ENCODE assay signal across 12 cellular contexts in the genomic region with DNA sequence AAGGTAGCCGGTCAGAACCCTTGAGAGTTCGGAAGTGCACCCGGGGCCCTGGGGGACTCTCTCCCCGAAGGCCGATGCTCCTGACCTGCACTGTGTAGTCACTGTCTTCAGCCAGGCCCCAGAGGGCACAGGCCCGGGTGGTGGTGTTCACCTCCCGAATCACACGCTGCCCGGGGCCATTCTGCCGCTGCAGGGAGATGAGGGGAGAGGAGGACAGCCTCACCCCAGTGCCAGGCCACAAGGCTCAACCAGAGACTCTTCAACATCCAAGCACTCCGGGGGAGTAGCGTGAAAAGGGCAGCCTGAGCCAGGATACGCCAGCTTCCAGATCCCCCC. TPM values are rescaled to one million over a fixed set of nuclear protein-coding genes. Genes with fewer than 3 reads are reported as not detected.
A peak's percentile ranks its signal among the peaks of the same experiment; 100 is the strongest.
DNase-seq lines count a peak whose midpoint lies in the region; ATAC-seq and TF ChIP-seq lines count a peak whose summit lies in the region.
"Had no signal": no experiment of that assay in that cellular context is flagged by ENCODE, and none has a peak within 500 bp of the region (broad histone marks: within the 10 kb centered on the region; RNA-seq: fewer than 3 reads in every experiment).

No MANE protein-coding gene starts in this region.

- 84% methylated on average over 13 of the region's 13 CpGs for WGBS in right cardiac atrium

- intact Hi-C loops in right cardiac atrium (cut with DNase I), result no loop called here
- intact Hi-C loops in left ventricle myocardium superior (cut with micrococcal nuclease), result no loop called here
- intact Hi-C loops in left cardiac atrium (cut with DNase I), result loop anchor here in 1 of 2 donors (10.0 kb wide), 1 partner anchor 91 kb away; a partner anchor contains a TSS

- H3K4me1 Mint-ChIP-seq in naive B cell, result peaks cover 24 to 32% (median 25%) of the 10 kb centered on the region in 3 donors

- H3K27me3 ChIP-seq in right cardiac atrium (ENCODE audit: control insufficient read depth, insufficient read depth), result no peaks in the 10 kb centered on the region

- H3K9me3 Mint-ChIP-seq in naive B cell, result peaks cover 0 to 1% (median 0%) of the 10 kb centered on the region in 7 donors

- H3K4me3 ChIP-seq in right cardiac atrium (ENCODE audit: low read length), result no peak overlapping the region
- H3K4me3 ChIP-seq in choroid plexus epithelial cell (ENCODE audit: low read depth, low read length), result peak overlapping the region; percentile 70
- H3K4me3 ChIP-seq: BLaER1 had no signal

- no peak for ATAC-seq in right cardiac atrium
- no peak for ATAC-seq in left ventricle myocardium superior
- ATAC-seq in naive B cell (ENCODE audit: low read depth in 2 of 2), result no peak
- no peak for ATAC-seq in left cardiac atrium
- no peak for ATAC-seq in HG02642 (IDR thresholded peaks at IDR 0.05; ENCODE audit: poor library complexity, unreplicated experiment)

- DNase-seq in right cardiac atrium, result peak in 2 of 3 donors; percentile 58 to 61
- DNase-seq in left ventricle myocardium superior, result no peak
- DNase-seq in choroid plexus epithelial cell (ENCODE audit: low read depth), result no peak
- no peak for DNase-seq in naive B cell
- no peak for DNase-seq in DMS 273 treated with DMSO at 0.1 percent for 48 hours (lab: John Stamatoyannopoulos, UW)
- DNase-seq in HuH-7.5 (ENCODE audit: low spot score), result no peak
- DNase-seq in left cardiac atrium, result no peak

- H3K4me1 ChIP-seq in right cardiac atrium (ENCODE audit: control insufficient read depth, insufficient read depth, low read length), result peaks cover 5% of the 10 kb centered on the region

- H3K27ac ChIP-seq in right cardiac atrium (ENCODE audit: low read length), result no peak overlapping the region
- H3K27ac ChIP-seq: BLaER1, SJSA1 had no signal

- H3K27ac Mint-ChIP-seq in naive B cell, result no peak overlapping the region

- H3K9me3 ChIP-seq in right cardiac atrium (ENCODE audit: control insufficient read depth, low read length), result no peaks in the 10 kb centered on the region
- H3K9me3 ChIP-seq: SJSA1 had no signal

- peaks cover 45 to 64% (median 59%) of the 10 kb centered on the region in 3 donors for H3K27me3 Mint-ChIP-seq in naive B cell

- peak overlapping the region; percentile 14 to 83 (median 68) for H3K4me3 Mint-ChIP-seq in naive B cell

- no peaks in the 10 kb centered on the region for H3K36me3 Mint-ChIP-seq in naive B cell

- TF ChIP-seq CTCF in choroid plexus epithelial cell (conservative IDR thresholded peaks at IDR 0.05; ENCODE audit: low read depth, low read length), result no peak

RNA-seq across cellular contexts. Expression of a gene that starts 1.1 kb away (rescaled TPM):
- total RNA-seq in right cardiac atrium (10 to 100 TPM in 2 of 4 donors, 1 to 10 TPM in 2; 5.4 to 22.5 (median 8.5) TPM), left ventricle myocardium superior (1.8 TPM), left cardiac atrium (10 to 100 TPM; 16.5 to 32.5 TPM)
- polyA plus RNA-seq in right cardiac atrium (10.7 TPM), naive B cell (ENCODE audit: low read depth in 6 of 6) (under 1 TPM in 3 of 6 donors, not detected in 3; 0.17 to 0.65 (median 0.33) TPM)

RNA-seq across cellular contexts. Expression of a gene that starts 2.7 kb away (rescaled TPM):
- total RNA-seq in right cardiac atrium (1 to 10 TPM in 1 of 4 donors, under 1 TPM in 3; 0.44 to 1.0 (median 0.57) TPM), left ventricle myocardium superior (not detected), left cardiac atrium (1 to 10 TPM; 1.1 to 1.2 TPM)
- polyA plus RNA-seq in right cardiac atrium (0.50 TPM), naive B cell (ENCODE audit: low read depth in 6 of 6) (not detected)
- total RNA-seq: H4, mononuclear cell, SJSA1 had no signal

RNA-seq across cellular contexts. Expression of a gene that starts 4.4 kb away (rescaled TPM):
- 10 to 100 TPM; 17.0 to 29.5 (median 26.7) TPM for total RNA-seq in right cardiac atrium
- 25.4 TPM for polyA plus RNA-seq in right cardiac atrium
- 22.4 TPM for total RNA-seq in left ventricle myocardium superior
- polyA plus RNA-seq in naive B cell (ENCODE audit: low read depth in 6 of 6), result 1 to 10 TPM in 5 of 6 donors, under 1 TPM in 1; 0.47 to 7.5 (median 3.2) TPM
- 10 to 100 TPM; 19.0 to 20.5 TPM for total RNA-seq in left cardiac atrium

RNA-seq across cellular contexts. Expression of a gene that starts 51.7 kb away (rescaled TPM):
- total RNA-seq in right cardiac atrium (1 to 10 TPM in 1 of 4 donors, under 1 TPM in 2, not detected in 1; 0.59 to 1.3 (median 0.82) TPM), left ventricle myocardium superior (not detected), left cardiac atrium (not detected)
- polyA plus RNA-seq in right cardiac atrium (0.38 TPM), naive B cell (ENCODE audit: low read depth in 6 of 6) (1 to 10 TPM in 4 of 6 donors, under 1 TPM in 1, not detected in 1; 1.00 to 8.3 (median 3.9) TPM)
- total RNA-seq: H4, SJSA1 had no signal

Comparison
In these comparisons a context has a peak if more than half of its experiments do, and no peak if none do; other contexts are left out.
1. DNase-seq: peak in right cardiac atrium (2 of 3); none in left ventricle myocardium superior (single experiment), choroid plexus epithelial cell (single experiment), naive B cell (single experiment), DMS 273 treated with DMSO at 0.1 percent for 48 hours (single experiment), HuH-7.5 (single experiment) and left cardiac atrium (single experiment).